14 cellular contexts compared by ENCODE assay signal in the genomic region with DNA sequence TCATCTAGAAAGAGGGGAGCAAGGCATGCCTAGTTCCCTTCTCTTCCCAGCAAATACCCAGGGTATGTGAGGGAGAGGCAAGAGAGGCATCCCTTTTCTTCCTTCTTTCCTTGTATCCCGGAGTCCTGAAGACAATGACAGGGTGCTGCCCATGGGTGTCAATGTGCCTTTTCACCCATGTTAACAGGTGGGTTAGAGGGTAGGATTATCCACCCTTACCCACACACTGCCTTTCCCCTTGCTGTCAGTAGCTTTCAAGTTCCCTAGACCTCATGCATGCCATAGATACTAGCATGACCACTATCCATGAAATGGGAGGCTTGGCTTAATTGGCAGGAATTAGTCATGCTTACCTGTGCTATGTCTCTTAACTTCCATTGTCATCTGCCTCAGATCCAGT. TPM values are rescaled to one million over a fixed set of nuclear protein-coding genes. Genes with fewer than 3 reads are reported as not detected.
DNase-seq lines count a peak whose midpoint lies in the region; ATAC-seq and TF ChIP-seq lines count a peak whose summit lies in the region.
"Had no signal": no experiment of that assay in that cellular context is flagged by ENCODE, and none has a peak within 500 bp of the region (broad histone marks: within the 10 kb centered on the region; RNA-seq: fewer than 3 reads in every experiment).

No MANE protein-coding gene starts in this region.

- intact Hi-C loops in CD4-positive, alpha-beta memory T cell (cut with micrococcal nuclease): loop anchor here (5.0 kb wide), 1 partner anchor 49 kb away; no protein-coding TSS in a partner anchor
- intact Hi-C loops in naive thymus-derived CD4-positive, alpha-beta T cell (cut with micrococcal nuclease): no loop called here
- intact Hi-C loops in tibial artery (cut with DNase I; ENCODE audit: low total_unique reads): no loop called here

- H3K27ac ChIP-seq in CD4-positive, alpha-beta memory T cell (ENCODE audit: low read depth, low read length): no peak overlapping the region
- no peak overlapping the region for H3K27ac ChIP-seq in CD8-positive, alpha-beta memory T cell (ENCODE audit: low read depth, low read length)
- H3K27ac ChIP-seq in naive thymus-derived CD4-positive, alpha-beta T cell (ENCODE audit: low read depth, low read length): no peak overlapping the region
- H3K27ac ChIP-seq in tibial artery: no peak overlapping the region
- H3K27ac ChIP-seq: BLaER1 treated with 17β-estradiol and CSF1 and Interleukin-3, amounts not matched to agents 10 nM and 100 nM had no signal

- no peaks in the 10 kb centered on the region for H3K27me3 Mint-ChIP-seq in CD4-positive, alpha-beta memory T cell
- no peaks in the 10 kb centered on the region for H3K27me3 Mint-ChIP-seq in CD8-positive, alpha-beta memory T cell
- no peaks in the 10 kb centered on the region for H3K27me3 Mint-ChIP-seq in activated T-helper 17 cell treated with anti-CD3 and anti-CD28 coated beads, Interleukin-2, amount 50 U/mL, for 72 hours
- H3K27me3 Mint-ChIP-seq in naive thymus-derived CD4-positive, alpha-beta T cell: no peaks in the 10 kb centered on the region

- peak overlapping the region in 5 of 7 donors; percentile 44 to 98 (median 74) for H3K27ac Mint-ChIP-seq in CD4-positive, alpha-beta memory T cell
- peak overlapping the region in 5 of 8 donors; percentile 13 to 97 (median 94) for H3K27ac Mint-ChIP-seq in CD8-positive, alpha-beta memory T cell
- no peak overlapping the region for H3K27ac Mint-ChIP-seq in activated T-helper 17 cell treated with anti-CD3 and anti-CD28 coated beads, Interleukin-2, amount 50 U/mL, for 72 hours
- H3K27ac Mint-ChIP-seq in naive thymus-derived CD4-positive, alpha-beta T cell: peak overlapping the region in 5 of 9 donors; percentile 47 to 97 (median 82)
- H3K27ac Mint-ChIP-seq: HFFc6 had no signal

- no peaks in the 10 kb centered on the region for H3K36me3 ChIP-seq in CD4-positive, alpha-beta memory T cell (ENCODE audit: insufficient read depth, low read length)
- H3K36me3 ChIP-seq in CD8-positive, alpha-beta memory T cell (ENCODE audit: insufficient read depth, low read length): no peaks in the 10 kb centered on the region
- H3K36me3 ChIP-seq in naive thymus-derived CD4-positive, alpha-beta T cell (ENCODE audit: control insufficient read depth in 2 of 3, insufficient read depth in 3 of 3, low read length in 3 of 3): no peaks in the 10 kb centered on the region
- no peaks in the 10 kb centered on the region for H3K36me3 ChIP-seq in tibial artery

- H3K4me3 Mint-ChIP-seq in CD4-positive, alpha-beta memory T cell: peak overlapping the region in 6 of 8 donors; percentile 5 to 93 (median 90)
- peak overlapping the region in 5 of 7 donors; percentile 23 to 92 (median 35) for H3K4me3 Mint-ChIP-seq in CD8-positive, alpha-beta memory T cell
- peak overlapping the region; percentile 85 for H3K4me3 Mint-ChIP-seq in activated T-helper 17 cell treated with anti-CD3 and anti-CD28 coated beads, Interleukin-2, amount 50 U/mL, for 72 hours
- H3K4me3 Mint-ChIP-seq in naive thymus-derived CD4-positive, alpha-beta T cell: peak overlapping the region in 8 of 10 donors; percentile 1 to 86 (median 74)
- H3K4me3 Mint-ChIP-seq: HFFc6 had no signal

- no peak overlapping the region for H3K4me3 ChIP-seq in CD4-positive, alpha-beta memory T cell (ENCODE audit: low read length in 2 of 2)
- no peak overlapping the region for H3K4me3 ChIP-seq in CD8-positive, alpha-beta memory T cell (ENCODE audit: low read length)
- H3K4me3 ChIP-seq in naive thymus-derived CD4-positive, alpha-beta T cell (ENCODE audit: low read length): no peak overlapping the region
- H3K4me3 ChIP-seq in tibial artery: no peak overlapping the region
- H3K4me3 ChIP-seq: BLaER1 treated with 17β-estradiol and CSF1 and Interleukin-3, amounts not matched to agents 10 nM and 100 nM had no signal

- H3K9me3 Mint-ChIP-seq in CD4-positive, alpha-beta memory T cell: peaks cover 0 to 16% (median 6%) of the 10 kb centered on the region in 8 donors
- peaks cover 0 to 9% (median 3%) of the 10 kb centered on the region in 5 donors for H3K9me3 Mint-ChIP-seq in CD8-positive, alpha-beta memory T cell
- no peaks in the 10 kb centered on the region for H3K9me3 Mint-ChIP-seq in activated T-helper 17 cell treated with anti-CD3 and anti-CD28 coated beads, Interleukin-2, amount 50 U/mL, for 72 hours
- peaks cover 0 to 33% (median 12%) of the 10 kb centered on the region in 11 donors for H3K9me3 Mint-ChIP-seq in naive thymus-derived CD4-positive, alpha-beta T cell

- CTCF ChIA-PET in CD4-positive, alpha-beta memory T cell (lab: Charles Lee; ENCODE audit: partially characterized antibody): interaction anchor here (1.7 to 5.0 kb wide), 6 partner anchors 14 to 83 kb away, joined by 4 to 85 read pairs (median 14); partner anchors contain the start of gene PCNX1
- CTCF ChIA-PET in CD8-positive, alpha-beta memory T cell (lab: Charles Lee): interaction anchor here (1.0 to 4.1 kb wide), 4 partner anchors 15 to 102 kb away, joined by 4 to 28 read pairs (median 16); partner anchors contain the start of gene PCNX1
- CTCF ChIA-PET in naive thymus-derived CD4-positive, alpha-beta T cell (lab: Charles Lee): interaction anchor here (1.7 to 2.1 kb wide), 2 partner anchors 35 to 87 kb away, joined by 7 to 13 read pairs; partner anchors contain the start of gene PCNX1

- no peaks in the 10 kb centered on the region for H3K27me3 ChIP-seq in CD4-positive, alpha-beta memory T cell (ENCODE audit: insufficient read depth, low read length)
- no peaks in the 10 kb centered on the region for H3K27me3 ChIP-seq in CD8-positive, alpha-beta memory T cell (ENCODE audit: insufficient read depth, low read length, poor library complexity, severe bottlenecking)
- H3K27me3 ChIP-seq in naive thymus-derived CD4-positive, alpha-beta T cell (ENCODE audit: control insufficient read depth in 2 of 2, insufficient read depth in 2 of 2, low read length in 2 of 2): no peaks in the 10 kb centered on the region
- no peaks in the 10 kb centered on the region for H3K27me3 ChIP-seq in tibial artery

- no peak for TF ChIP-seq CTCF in tibial artery (IDR thresholded peaks at IDR 0.05)

- no peaks in the 10 kb centered on the region for H3K9me3 ChIP-seq in CD4-positive, alpha-beta memory T cell (ENCODE audit: control insufficient read depth in 1 of 2, low read length in 2 of 2)
- H3K9me3 ChIP-seq in CD8-positive, alpha-beta memory T cell (ENCODE audit: low read length): no peaks in the 10 kb centered on the region
- H3K9me3 ChIP-seq in naive thymus-derived CD4-positive, alpha-beta T cell (ENCODE audit: control insufficient read depth in 2 of 3, low read length in 3 of 3): peaks cover 0 to 12% (median 0%) of the 10 kb centered on the region in 3 experiments
- H3K9me3 ChIP-seq in tibial artery: peaks cover 0 to 14% (median 8%) of the 10 kb centered on the region in 3 donors

- POLR2A ChIA-PET in CD4-positive, alpha-beta memory T cell (lab: Charles Lee; ENCODE audit: partially characterized antibody): interaction anchor here (1.1 to 4.7 kb wide), 5 partner anchors 14 to 75 kb away, joined by 4 to 62 read pairs (median 4); partner anchors contain the start of gene MAP3K9
- POLR2A ChIA-PET in CD8-positive, alpha-beta memory T cell (lab: Charles Lee): interaction anchor here (1.5 kb wide), 2 partner anchors 49 to 61 kb away, joined by 4 to 5 read pairs; partner anchors contain the start of gene MAP3K9
- POLR2A ChIA-PET in naive thymus-derived CD4-positive, alpha-beta T cell (lab: Charles Lee): no interaction called here

- ATAC-seq in activated T-helper 17 cell treated with anti-CD3 and anti-CD28 coated beads, Interleukin-2, amount 50 U/mL, for 72 hours (replicated peaks): no peak
- no peak for ATAC-seq in naive thymus-derived CD4-positive, alpha-beta T cell
- ATAC-seq: PC-3 had no signal

- no peak for DNase-seq in CD4-positive, alpha-beta memory T cell
- DNase-seq in CD8-positive, alpha-beta memory T cell: no peak
- no peak for DNase-seq in naive thymus-derived CD4-positive, alpha-beta T cell
- DNase-seq in tibial artery (no peak), NCI-H510A treated with DMSO at 0.1 percent for 48 hours (lab: John Stamatoyannopoulos, UW) (no peak)
- DNase-seq in activated CD4-positive, alpha-beta T cell treated with anti-CD3 and anti-CD28 coated beads, Interleukin-2, amount 50 U/mL, for 48 hours: no peak
- DNase-seq: DMS79, HFFc6, KG1, NCI-H1694 treated with DMSO at 0.1 percent for 48 hours, NCI-H510A, PC-3 had no signal

- peaks cover 10 to 26% (median 21%) of the 10 kb centered on the region in 4 donors for H3K4me1 Mint-ChIP-seq in CD4-positive, alpha-beta memory T cell
- H3K4me1 Mint-ChIP-seq in CD8-positive, alpha-beta memory T cell: peaks cover 18 to 25% (median 24%) of the 10 kb centered on the region in 3 donors
- H3K4me1 Mint-ChIP-seq in activated T-helper 17 cell treated with anti-CD3 and anti-CD28 coated beads, Interleukin-2, amount 50 U/mL, for 72 hours: peaks cover 19% of the 10 kb centered on the region
- H3K4me1 Mint-ChIP-seq in naive thymus-derived CD4-positive, alpha-beta T cell: peaks cover 6 to 25% (median 15%) of the 10 kb centered on the region in 7 donors

- peaks cover 23% of the 10 kb centered on the region for H3K4me1 ChIP-seq in CD4-positive, alpha-beta memory T cell (ENCODE audit: insufficient read depth, low read length)
- peaks cover 13% of the 10 kb centered on the region for H3K4me1 ChIP-seq in CD8-positive, alpha-beta memory T cell (ENCODE audit: insufficient read depth, low read length)
- H3K4me1 ChIP-seq in naive thymus-derived CD4-positive, alpha-beta T cell (ENCODE audit: control insufficient read depth in 2 of 2, insufficient read depth in 2 of 2, low read length in 2 of 2): peaks cover 11 to 16% of the 10 kb centered on the region in 2 donors
- H3K4me1 ChIP-seq in tibial artery: no peaks in the 10 kb centered on the region
- H3K4me1 ChIP-seq: BLaER1 treated with 17β-estradiol and CSF1 and Interleukin-3, amounts not matched to agents 10 nM and 100 nM had no signal

- peaks cover 5 to 14% of the 10 kb centered on the region in 2 donors for H3K36me3 Mint-ChIP-seq in CD4-positive, alpha-beta memory T cell
- H3K36me3 Mint-ChIP-seq in CD8-positive, alpha-beta memory T cell: peaks cover 4 to 5% (median 4%) of the 10 kb centered on the region in 3 donors
- no peaks in the 10 kb centered on the region for H3K36me3 Mint-ChIP-seq in activated T-helper 17 cell treated with anti-CD3 and anti-CD28 coated beads, Interleukin-2, amount 50 U/mL, for 72 hours (ENCODE audit: low read depth)
- H3K36me3 Mint-ChIP-seq in naive thymus-derived CD4-positive, alpha-beta T cell: peaks cover 0 to 17% (median 7%) of the 10 kb centered on the region in 5 donors

RNA-seq across cellular contexts. Expression of gene PCNX1, which starts 36.3 kb away (rescaled TPM):
- total RNA-seq in CD4-positive, alpha-beta memory T cell: 100 to 1,000 TPM; 115 to 128 TPM
- 10 to 100 TPM; 10.7 to 21.8 TPM for polyA plus RNA-seq in CD4-positive, alpha-beta memory T cell
- 10 to 100 TPM; 37.4 to 46.2 TPM for total RNA-seq in CD8-positive, alpha-beta memory T cell
- 13.4 TPM for polyA plus RNA-seq in CD8-positive, alpha-beta memory T cell
- total RNA-seq in activated T-helper 17 cell treated with anti-CD3 and anti-CD28 coated beads, Interleukin-2, amount 50 U/mL, for 72 hours: 10 to 100 TPM; 52.1 to 82.0 TPM
- total RNA-seq in naive thymus-derived CD4-positive, alpha-beta T cell: 100 to 1,000 TPM in 4 of 5 experiments, 10 to 100 TPM in 1; 80.8 to 114 (median 112) TPM
- polyA plus RNA-seq in naive thymus-derived CD4-positive, alpha-beta T cell: 10 to 100 TPM; 11.2 to 12.2 TPM

Comparison
In these comparisons a context has a peak if more than half of its experiments do, and no peak if none do; other contexts are left out.
1. H3K4me3 Mint-ChIP-seq: peak in every context shown above with its lines; median percentile 90 in CD4-positive, alpha-beta memory T cell; 85 in activated T-helper 17 cell treated with anti-CD3 and anti-CD28 coated beads, Interleukin-2, amount 50 U/mL, for 72 hours; 74 in naive thymus-derived CD4-positive, alpha-beta T cell; 35 in CD8-positive, alpha-beta memory T cell.